ENCODE assay signal across 10 cellular contexts in genomic region chr12:54369597-54370217, GRCh38. TPM values are rescaled to one million over a fixed set of nuclear protein-coding genes. Genes with fewer than 3 reads are reported as not detected.
DNase-seq lines count a peak whose midpoint lies in the region; ATAC-seq, FAIRE-seq and TF ChIP-seq lines count a peak whose summit lies in the region.
"Had no signal": no experiment of that assay in that cellular context is flagged by ENCODE, and none has a peak within 500 bp of the region (broad histone marks: within the 10 kb centered on the region; RNA-seq: fewer than 3 reads in every experiment).

No MANE protein-coding gene starts in this region.

- no peak for TF ChIP-seq EP300 in transverse colon (IDR thresholded peaks at IDR 0.05; ENCODE audit: low read depth)

- no peak for TF ChIP-seq CTCF in activated CD8-positive, alpha-beta T cell treated with anti-CD3 and anti-CD28 coated beads for 36 hours (IDR thresholded peaks at IDR 0.05)
- no peak for TF ChIP-seq CTCF in choroid plexus epithelial cell (conservative IDR thresholded peaks at IDR 0.05; ENCODE audit: low read depth, low read length)
- TF ChIP-seq CTCF in mesothelial cell of epicardium (IDR thresholded peaks at IDR 0.05; ENCODE audit: unreplicated experiment) = no peak
- no peak for TF ChIP-seq CTCF in transverse colon (IDR thresholded peaks at IDR 0.05)

- CTCF ChIA-PET in activated CD8-positive, alpha-beta T cell treated with anti-CD3 and anti-CD28 coated beads for 36 hours (lab: Charles Lee) = interaction anchor here (1.2 to 3.2 kb wide), 9 partner anchors 8 to 154 kb away, joined by 4 to 40 read pairs (median 4); no protein-coding TSS in a partner anchor
- CTCF ChIA-PET in activated CD8-positive, alpha-beta T cell treated with anti-CD3 and anti-CD28 coated beads, Interleukin-2, amount 10 ng/mL, durations not matched to agents 7 days and 5 days (lab: Charles Lee) = interaction anchor here (1.2 to 1.7 kb wide), 5 partner anchors 10 to 88 kb away, joined by 3 to 9 read pairs (median 4); no protein-coding TSS in a partner anchor

- FAIRE-seq in urothelium cell line (lab: Jason Lieb, UNC) = no peak
- FAIRE-seq: colon had no signal

- H3K36me3 Mint-ChIP-seq in activated CD8-positive, alpha-beta T cell treated with anti-CD3 and anti-CD28 coated beads for 36 hours (ENCODE audit: low read depth) = no peaks in the 10 kb centered on the region
- no peaks in the 10 kb centered on the region for H3K36me3 Mint-ChIP-seq in activated CD8-positive, alpha-beta T cell treated with anti-CD3 and anti-CD28 coated beads, Interleukin-2, amount 10 ng/mL, durations not matched to agents 7 days and 5 days (ENCODE audit: low read depth)
- H3K36me3 Mint-ChIP-seq in mesothelial cell of epicardium = peaks cover 7% of the 10 kb centered on the region

- H3K36me3 ChIP-seq in transverse colon = no peaks in the 10 kb centered on the region

- H3K27me3 ChIP-seq in transverse colon = no peaks in the 10 kb centered on the region

- WGBS in transverse colon (ENCODE audit: low coverage in 1 of 2), 2 donors = 16 to 26% methylated on average over 5 to 25 of the region's 27 CpGs

- intact Hi-C loops in activated CD8-positive, alpha-beta T cell treated with anti-CD3 and anti-CD28 coated beads for 36 hours (cut with micrococcal nuclease) = loop anchor here (5.0 kb wide), 1 partner anchor 137 kb away; no protein-coding TSS in a partner anchor
- intact Hi-C loops in transverse colon (cut with DNase I; ENCODE audit: low total_unique reads) = loop anchor here (10.0 kb wide), 1 partner anchor 145 kb away; no protein-coding TSS in a partner anchor

- DNase-seq in activated CD8-positive, alpha-beta T cell treated with anti-CD3 and anti-CD28 coated beads for 36 hours = no peak
- DNase-seq in activated CD8-positive, alpha-beta T cell treated with anti-CD3 and anti-CD28 coated beads, Interleukin-2, amount 10 ng/mL, durations not matched to agents 7 days and 5 days = no peak
- no peak for DNase-seq in choroid plexus epithelial cell (ENCODE audit: low read depth)
- DNase-seq in mesothelial cell of epicardium (ENCODE audit: low spot score in 2 of 2, unreplicated experiment in 2 of 2) = no peak
- no peak for DNase-seq in transverse colon
- DNase-seq in urothelium cell line (ENCODE audit: low spot score) = no peak
- DNase-seq: activated CD4-positive, CD25-positive, alpha-beta regulatory T cell had no signal

- in situ Hi-C loops in transverse colon (cut with MboI; ENCODE audit: low pct_ligation_motif_present in 1 of 4, low pct_unique_long_range_greater_than_20kb in 1 of 4, low sequenced_read_pairs in 3 of 4) = loop anchor here in 2 of 4 donors (10.0 kb wide), 3 partner anchors 75 to 145 kb away; no protein-coding TSS in a partner anchor

- H3K4me1 ChIP-seq in transverse colon = peaks cover 0 to 53% (median 23%) of the 10 kb centered on the region in 4 donors

- no peaks in the 10 kb centered on the region for H3K9me3 Mint-ChIP-seq in activated CD8-positive, alpha-beta T cell treated with anti-CD3 and anti-CD28 coated beads for 36 hours
- H3K9me3 Mint-ChIP-seq in activated CD8-positive, alpha-beta T cell treated with anti-CD3 and anti-CD28 coated beads, Interleukin-2, amount 10 ng/mL, durations not matched to agents 7 days and 5 days (ENCODE audit: insufficient read depth) = no peaks in the 10 kb centered on the region
- H3K9me3 Mint-ChIP-seq in mesothelial cell of epicardium = no peaks in the 10 kb centered on the region

- TF ChIP-seq POLR2A in transverse colon (IDR thresholded peaks at IDR 0.05) = no peak

- POLR2A ChIA-PET in activated CD8-positive, alpha-beta T cell treated with anti-CD3 and anti-CD28 coated beads for 36 hours (lab: Charles Lee) = interaction anchor here (0.9 to 1.2 kb wide), 4 partner anchors 10 to 87 kb away, joined by 3 to 4 read pairs (median 4); no protein-coding TSS in a partner anchor
- POLR2A ChIA-PET in activated CD8-positive, alpha-beta T cell treated with anti-CD3 and anti-CD28 coated beads, Interleukin-2, amount 10 ng/mL, durations not matched to agents 7 days and 5 days (lab: Charles Lee) = no interaction called here

- peak overlapping the region; percentile 56 for H3K4me3 ChIP-seq in choroid plexus epithelial cell (ENCODE audit: low read depth, low read length)
- H3K4me3 ChIP-seq in transverse colon = peak overlapping the region; percentile 13 to 49 (median 24)

- ATAC-seq in activated CD8-positive, alpha-beta T cell treated with anti-CD3 and anti-CD28 coated beads for 36 hours = no peak
- ATAC-seq in activated CD8-positive, alpha-beta T cell treated with anti-CD3 and anti-CD28 coated beads, Interleukin-2, amount 10 ng/mL, durations not matched to agents 7 days and 5 days = no peak
- ATAC-seq in GM19328 (IDR thresholded peaks at IDR 0.05; ENCODE audit: unreplicated experiment) (no peak), GM18511 (IDR thresholded peaks at IDR 0.05; ENCODE audit: unreplicated experiment) (no peak)

- no peak overlapping the region for H3K27ac Mint-ChIP-seq in activated CD8-positive, alpha-beta T cell treated with anti-CD3 and anti-CD28 coated beads for 36 hours
- H3K27ac Mint-ChIP-seq in activated CD8-positive, alpha-beta T cell treated with anti-CD3 and anti-CD28 coated beads, Interleukin-2, amount 10 ng/mL, durations not matched to agents 7 days and 5 days = no peak overlapping the region
- peak overlapping the region; percentile 77 for H3K27ac Mint-ChIP-seq in mesothelial cell of epicardium

- peak overlapping the region; percentile 3 for H3K4me3 Mint-ChIP-seq in activated CD8-positive, alpha-beta T cell treated with anti-CD3 and anti-CD28 coated beads for 36 hours
- no peak overlapping the region for H3K4me3 Mint-ChIP-seq in activated CD8-positive, alpha-beta T cell treated with anti-CD3 and anti-CD28 coated beads, Interleukin-2, amount 10 ng/mL, durations not matched to agents 7 days and 5 days
- peak overlapping the region; percentile 60 for H3K4me3 Mint-ChIP-seq in mesothelial cell of epicardium

- H3K9me3 ChIP-seq in transverse colon = no peaks in the 10 kb centered on the region

- H3K27me3 Mint-ChIP-seq in activated CD8-positive, alpha-beta T cell treated with anti-CD3 and anti-CD28 coated beads for 36 hours = peaks cover 3% of the 10 kb centered on the region
- H3K27me3 Mint-ChIP-seq in activated CD8-positive, alpha-beta T cell treated with anti-CD3 and anti-CD28 coated beads, Interleukin-2, amount 10 ng/mL, durations not matched to agents 7 days and 5 days (ENCODE audit: low read depth) = peaks cover 4% of the 10 kb centered on the region
- H3K27me3 Mint-ChIP-seq in mesothelial cell of epicardium (ENCODE audit: low read depth) = no peaks in the 10 kb centered on the region

- peaks cover 41% of the 10 kb centered on the region for H3K4me1 Mint-ChIP-seq in activated CD8-positive, alpha-beta T cell treated with anti-CD3 and anti-CD28 coated beads for 36 hours (ENCODE audit: low read depth)
- H3K4me1 Mint-ChIP-seq in activated CD8-positive, alpha-beta T cell treated with anti-CD3 and anti-CD28 coated beads, Interleukin-2, amount 10 ng/mL, durations not matched to agents 7 days and 5 days (ENCODE audit: low read depth) = peaks cover 44% of the 10 kb centered on the region
- peaks cover 50% of the 10 kb centered on the region for H3K4me1 Mint-ChIP-seq in mesothelial cell of epicardium

- H3K27ac ChIP-seq in transverse colon = peak overlapping the region; percentile 39 to 63 (median 53)

RNA-seq across cellular contexts. Expression of gene GPR84, which starts 5.4 kb away (rescaled TPM):
- total RNA-seq in activated CD8-positive, alpha-beta T cell treated with anti-CD3 and anti-CD28 coated beads for 36 hours = not detected
- under 1 TPM; 0.32 to 0.57 TPM for total RNA-seq in activated CD8-positive, alpha-beta T cell treated with anti-CD3 and anti-CD28 coated beads, Interleukin-2, amount 10 ng/mL, durations not matched to agents 7 days and 5 days
- 0.18 to 0.32 TPM (median 0.24 TPM) in 3 replicates for total RNA-seq in mesothelial cell of epicardium
- not detected for total RNA-seq in transverse colon

RNA-seq across cellular contexts. Expression of gene ZNF385A, which starts 14.8 kb away (rescaled TPM):
- 1 to 10 TPM; 1.1 to 2.5 TPM for total RNA-seq in activated CD8-positive, alpha-beta T cell treated with anti-CD3 and anti-CD28 coated beads for 36 hours
- under 1 TPM; 0.55 to 0.74 TPM for total RNA-seq in activated CD8-positive, alpha-beta T cell treated with anti-CD3 and anti-CD28 coated beads, Interleukin-2, amount 10 ng/mL, durations not matched to agents 7 days and 5 days
- 30.5 to 35.4 TPM (median 34.2 TPM) in 3 replicates for total RNA-seq in mesothelial cell of epicardium
- 10 to 100 TPM in 1 of 4 donors, 1 to 10 TPM in 3; 1.9 to 17.5 (median 5.7) TPM for total RNA-seq in transverse colon

RNA-seq across cellular contexts. Expression of gene COPZ1, which starts 44.8 kb away (rescaled TPM):
- 10 to 100 TPM; 75.8 to 78.4 TPM for total RNA-seq in activated CD8-positive, alpha-beta T cell treated with anti-CD3 and anti-CD28 coated beads for 36 hours
- 100 to 1,000 TPM; 105 to 112 TPM for total RNA-seq in activated CD8-positive, alpha-beta T cell treated with anti-CD3 and anti-CD28 coated beads, Interleukin-2, amount 10 ng/mL, durations not matched to agents 7 days and 5 days
- 137 to 145 TPM (median 143 TPM) in 3 replicates for total RNA-seq in mesothelial cell of epicardium
- 10 to 100 TPM; 25.8 to 79.6 (median 63.6) TPM for total RNA-seq in transverse colon

RNA-seq across cellular contexts. Expression of gene ITGA5, which starts 49.4 kb away (rescaled TPM):
- total RNA-seq in activated CD8-positive, alpha-beta T cell treated with anti-CD3 and anti-CD28 coated beads for 36 hours = 10 to 100 TPM; 35.2 to 36.6 TPM
- total RNA-seq in activated CD8-positive, alpha-beta T cell treated with anti-CD3 and anti-CD28 coated beads, Interleukin-2, amount 10 ng/mL, durations not matched to agents 7 days and 5 days = 10 to 100 TPM; 65.0 to 69.1 TPM
- total RNA-seq in mesothelial cell of epicardium (60.7 to 71.9 TPM (median 65.3 TPM) in 3 replicates), transverse colon (100 to 1,000 TPM in 1 of 4 donors, 10 to 100 TPM in 3; 37.7 to 217 (median 73.0) TPM)
